Comparison of ENCODE assay signal across 8 cellular contexts in genomic region chr10:6200588-6201510, GRCh38. TPM values are rescaled to one million over a fixed set of nuclear protein-coding genes. Genes with fewer than 3 reads are reported as not detected.
DNase-seq lines count a peak whose midpoint lies in the region; ATAC-seq and TF ChIP-seq lines count a peak whose summit lies in the region.

No MANE protein-coding gene starts in this region.

- H3K27ac Mint-ChIP-seq in activated T-helper 17 cell treated with anti-CD3 and anti-CD28 coated beads, Interleukin-2, amount 50 U/mL, for 72 hours = peak overlapping the region; percentile 99
- no peak overlapping the region for H3K27ac Mint-ChIP-seq in progenitor cell of endocrine pancreas

- peak overlapping the region; percentile 40 for H3K4me3 ChIP-seq in cardiac muscle cell

- H3K36me3 Mint-ChIP-seq in activated T-helper 17 cell treated with anti-CD3 and anti-CD28 coated beads, Interleukin-2, amount 50 U/mL, for 72 hours (ENCODE audit: low read depth) = peaks cover 76% of the 10 kb centered on the region
- H3K36me3 Mint-ChIP-seq in progenitor cell of endocrine pancreas (ENCODE audit: insufficient read depth) = peaks cover 5% of the 10 kb centered on the region

- H3K4me3 Mint-ChIP-seq in activated T-helper 17 cell treated with anti-CD3 and anti-CD28 coated beads, Interleukin-2, amount 50 U/mL, for 72 hours = peak overlapping the region; percentile 92
- H3K4me3 Mint-ChIP-seq in progenitor cell of endocrine pancreas (ENCODE audit: low read depth) = peak overlapping the region; percentile 69

- no peaks in the 10 kb centered on the region for H3K9me3 ChIP-seq in cardiac muscle cell (ENCODE audit: low read depth)

- peak; percentile 11 for ATAC-seq in activated T-helper 17 cell treated with anti-CD3 and anti-CD28 coated beads, Interleukin-2, amount 50 U/mL, for 72 hours (replicated peaks)
- no peak for ATAC-seq in HG02763 (IDR thresholded peaks at IDR 0.05; ENCODE audit: unreplicated experiment)
- no peak for ATAC-seq in GM19467 (IDR thresholded peaks at IDR 0.05; ENCODE audit: unreplicated experiment)
- ATAC-seq in HG02981 (IDR thresholded peaks at IDR 0.05; ENCODE audit: unreplicated experiment) = no peak

- no peaks in the 10 kb centered on the region for H3K27me3 ChIP-seq in cardiac muscle cell

- H3K9me3 Mint-ChIP-seq in activated T-helper 17 cell treated with anti-CD3 and anti-CD28 coated beads, Interleukin-2, amount 50 U/mL, for 72 hours = no peaks in the 10 kb centered on the region
- H3K9me3 Mint-ChIP-seq in progenitor cell of endocrine pancreas (ENCODE audit: low read depth) = no peaks in the 10 kb centered on the region

- H3K36me3 ChIP-seq in cardiac muscle cell = no peaks in the 10 kb centered on the region

- no peak for TF ChIP-seq CTCF in cardiac muscle cell (IDR thresholded peaks at IDR 0.05; ENCODE audit: low read depth, low read length)
- TF ChIP-seq CTCF in progenitor cell of endocrine pancreas (IDR thresholded peaks at IDR 0.05; ENCODE audit: unreplicated experiment) = no peak

- H3K4me1 ChIP-seq in cardiac muscle cell (ENCODE audit: low read depth) = peaks cover 27% of the 10 kb centered on the region

- no peaks in the 10 kb centered on the region for H3K27me3 Mint-ChIP-seq in activated T-helper 17 cell treated with anti-CD3 and anti-CD28 coated beads, Interleukin-2, amount 50 U/mL, for 72 hours
- peaks cover 21% of the 10 kb centered on the region for H3K27me3 Mint-ChIP-seq in progenitor cell of endocrine pancreas

- peak overlapping the region; percentile 68 for H3K27ac ChIP-seq in cardiac muscle cell

- DNase-seq in EH (ENCODE audit: low read depth) (peak; percentile 58), M059J (ENCODE audit: low read depth) (peak; percentile 47), cardiac muscle cell (ENCODE audit: low read depth in 1 of 2, low spot score in 1 of 2) (peak in 1 of 2 donors; percentile 68), progenitor cell of endocrine pancreas (ENCODE audit: low spot score, unreplicated experiment) (no peak)

- H3K4me1 Mint-ChIP-seq in activated T-helper 17 cell treated with anti-CD3 and anti-CD28 coated beads, Interleukin-2, amount 50 U/mL, for 72 hours = peaks cover 27% of the 10 kb centered on the region
- peaks cover 20% of the 10 kb centered on the region for H3K4me1 Mint-ChIP-seq in progenitor cell of endocrine pancreas (ENCODE audit: low read depth)

RNA-seq across cellular contexts. Expression of gene PFKFB3, which starts 1.9 kb away (rescaled TPM):
- total RNA-seq in M059J (2014; rRNA removed; shearing (Covaris generic)) = 20.3 and 23.4 TPM in 2 replicates
- total RNA-seq in activated T-helper 17 cell treated with anti-CD3 and anti-CD28 coated beads, Interleukin-2, amount 50 U/mL, for 72 hours = 100 to 1,000 TPM; 157 to 310 TPM
- 47.6 and 55.8 TPM in 2 replicates for total RNA-seq in cardiac muscle cell
- 37.1 and 47.6 TPM in 2 replicates for polyA plus RNA-seq in cardiac muscle cell
- 63.9 and 64.5 TPM in 2 replicates for total RNA-seq in progenitor cell of endocrine pancreas
